1 cellular context compared by ENCODE assay signal in genomic region chr19:38753783-38754182, GRCh38.
TF ChIP-seq lines count a peak whose summit lies in the region.

No MANE protein-coding gene starts in this region.

TF ChIP-seq in K562, 482 proteins besides CTCF, POLR2A, EP300 and RAD21:
- TF ChIP-seq SMARCA4 (IDR thresholded peaks at IDR 0.05) (0 out of 2 replicates have a peak, but pooled peaks have one; percentile 9), MEIS2 (IDR thresholded peaks at IDR 0.05; ENCODE audit: partially characterized antibody) (peak; percentile 66), PKNOX1 (IDR thresholded peaks at IDR 0.05) (peak; percentile 71), ARID1B (IDR thresholded peaks at IDR 0.05) (peak; percentile 44; the same call in 1 of the 2 replicates)
- TF ChIP-seq, protein P1, sequence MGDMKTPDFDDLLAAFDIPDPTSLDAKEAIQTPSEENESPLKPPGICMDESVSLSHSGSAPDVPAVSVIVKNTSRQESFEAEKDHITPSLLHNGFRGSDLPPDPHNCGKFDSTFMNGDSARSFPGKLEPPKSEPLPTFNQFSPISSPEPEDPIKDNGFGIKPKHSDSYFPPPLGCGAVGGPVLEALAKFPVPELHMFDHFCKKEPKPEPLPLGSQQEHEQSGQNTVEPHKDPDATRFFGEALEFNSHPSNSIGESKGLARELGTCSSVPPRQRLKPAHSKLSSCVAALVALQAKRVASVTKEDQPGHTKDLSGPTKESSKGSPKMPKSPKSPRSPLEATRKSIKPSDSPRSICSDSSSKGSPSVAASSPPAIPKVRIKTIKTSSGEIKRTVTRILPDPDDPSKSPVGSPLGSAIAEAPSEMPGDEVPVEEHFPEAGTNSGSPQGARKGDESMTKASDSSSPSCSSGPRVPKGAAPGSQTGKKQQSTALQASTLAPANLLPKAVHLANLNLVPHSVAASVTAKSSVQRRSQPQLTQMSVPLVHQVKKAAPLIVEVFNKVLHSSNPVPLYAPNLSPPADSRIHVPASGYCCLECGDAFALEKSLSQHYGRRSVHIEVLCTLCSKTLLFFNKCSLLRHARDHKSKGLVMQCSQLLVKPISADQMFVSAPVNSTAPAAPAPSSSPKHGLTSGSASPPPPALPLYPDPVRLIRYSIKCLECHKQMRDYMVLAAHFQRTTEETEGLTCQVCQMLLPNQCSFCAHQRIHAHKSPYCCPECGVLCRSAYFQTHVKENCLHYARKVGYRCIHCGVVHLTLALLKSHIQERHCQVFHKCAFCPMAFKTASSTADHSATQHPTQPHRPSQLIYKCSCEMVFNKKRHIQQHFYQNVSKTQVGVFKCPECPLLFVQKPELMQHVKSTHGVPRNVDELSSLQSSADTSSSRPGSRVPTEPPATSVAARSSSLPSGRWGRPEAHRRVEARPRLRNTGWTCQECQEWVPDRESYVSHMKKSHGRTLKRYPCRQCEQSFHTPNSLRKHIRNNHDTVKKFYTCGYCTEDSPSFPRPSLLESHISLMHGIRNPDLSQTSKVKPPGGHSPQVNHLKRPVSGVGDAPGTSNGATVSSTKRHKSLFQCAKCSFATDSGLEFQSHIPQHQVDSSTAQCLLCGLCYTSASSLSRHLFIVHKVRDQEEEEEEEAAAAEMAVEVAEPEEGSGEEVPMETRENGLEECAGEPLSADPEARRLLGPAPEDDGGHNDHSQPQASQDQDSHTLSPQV (IDR thresholded peaks at IDR 0.05): peak; percentile 41; the same call in 1 of the 2 replicates
- TF ChIP-seq, protein P2, sequence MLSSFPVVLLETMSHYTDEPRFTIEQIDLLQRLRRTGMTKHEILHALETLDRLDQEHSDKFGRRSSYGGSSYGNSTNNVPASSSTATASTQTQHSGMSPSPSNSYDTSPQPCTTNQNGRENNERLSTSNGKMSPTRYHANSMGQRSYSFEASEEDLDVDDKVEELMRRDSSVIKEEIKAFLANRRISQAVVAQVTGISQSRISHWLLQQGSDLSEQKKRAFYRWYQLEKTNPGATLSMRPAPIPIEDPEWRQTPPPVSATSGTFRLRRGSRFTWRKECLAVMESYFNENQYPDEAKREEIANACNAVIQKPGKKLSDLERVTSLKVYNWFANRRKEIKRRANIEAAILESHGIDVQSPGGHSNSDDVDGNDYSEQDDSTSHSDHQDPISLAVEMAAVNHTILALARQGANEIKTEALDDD (IDR thresholded peaks at IDR 0.05): peak; percentile 39; the same call in 1 of the 2 replicates
